In the genomic region with DNA sequence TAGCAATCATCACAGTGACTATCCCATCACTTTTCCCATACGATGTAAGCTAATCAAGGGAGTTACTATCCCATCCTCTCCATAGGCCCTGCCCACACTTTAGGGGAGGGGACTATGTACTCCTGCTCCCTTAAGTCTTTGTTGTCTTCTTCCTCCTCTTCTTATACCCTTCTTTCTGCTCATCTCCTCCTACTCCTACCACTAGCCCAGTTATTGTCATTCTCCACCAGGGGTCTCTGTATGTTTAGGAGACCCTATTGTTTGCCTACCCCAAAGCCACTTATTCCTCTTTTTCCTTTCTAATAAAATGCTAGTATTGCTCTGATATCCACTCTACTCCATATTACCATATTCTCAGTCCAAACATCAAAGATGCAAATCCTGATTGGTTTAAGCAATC, we compare ENCODE assay signal across 15 cellular contexts. TPM values are rescaled to one million over a fixed set of nuclear protein-coding genes. Genes with fewer than 3 reads are reported as not detected.
DNase-seq lines count a peak whose midpoint lies in the region; TF ChIP-seq lines count a peak whose summit lies in the region.
"Had no signal": no experiment of that assay in that cellular context is flagged by ENCODE, and none has a peak within 500 bp of the region (broad histone marks: within the 10 kb centered on the region; RNA-seq: fewer than 3 reads in every experiment).

No MANE protein-coding gene starts in this region.

- H3K27ac ChIP-seq in H9 (ENCODE audit: insufficient read length, low read depth, low read length) (no peak overlapping the region), right atrium auricular region (no peak overlapping the region)
- H3K27ac ChIP-seq: skin epidermis had no signal

- H4K20me1 ChIP-seq in H9 (ENCODE audit: control insufficient read depth, insufficient read depth, insufficient read length) = no peaks in the 10 kb centered on the region

- H4K91ac ChIP-seq in H9 (ENCODE audit: insufficient read length, low read depth, low read length) = no peak overlapping the region

- H2AK5ac ChIP-seq in H9 (ENCODE audit: insufficient read length, low read length) = no peak overlapping the region

- no peak overlapping the region for H2BK15ac ChIP-seq in H9 (ENCODE audit: low read depth, low read length)

- H3K9me3 ChIP-seq in H9 (ENCODE audit: control insufficient read depth, low read depth, low read length) (no peaks in the 10 kb centered on the region), right atrium auricular region (no peaks in the 10 kb centered on the region)

- no peak overlapping the region for H2BK5ac ChIP-seq in H9 (ENCODE audit: insufficient read length, low read length)

- H3T11ph ChIP-seq in H9 (ENCODE audit: low read length) = no peak overlapping the region

- no peak overlapping the region for H3K4me3 Mint-ChIP-seq in H9
- H3K4me3 Mint-ChIP-seq: IgD-negative memory B cell; natural killer cell treated with Interleukin-12 subunit alpha and Interleukin-12 subunit beta and Interleukin-15 and Interleukin-18, amount 100 ng/mL, for 72 hours had no signal

- H3K27me3 ChIP-seq in H9 (ENCODE audit: insufficient read depth, low read length) (no peaks in the 10 kb centered on the region), right atrium auricular region (no peaks in the 10 kb centered on the region)

- H3K4me1 ChIP-seq in H9 (ENCODE audit: insufficient read depth, low read length) (no peaks in the 10 kb centered on the region), right atrium auricular region (no peaks in the 10 kb centered on the region)

- no peaks in the 10 kb centered on the region; a peak in 1 of 7 replicates for H3K36me3 Mint-ChIP-seq in H9 (ENCODE audit: insufficient read depth in 1 of 3, low read depth in 3 of 3)
- H3K36me3 Mint-ChIP-seq: IgD-negative memory B cell; natural killer cell treated with Interleukin-12 subunit alpha and Interleukin-12 subunit beta and Interleukin-15 and Interleukin-18, amount 100 ng/mL, for 72 hours had no signal

- H3K9ac ChIP-seq in H9 (ENCODE audit: extremely low read depth, insufficient read length, low read length) = no peak overlapping the region

- H3K4ac ChIP-seq in H9 (ENCODE audit: low read depth, low read length) = no peak overlapping the region

- H3K4me1 Mint-ChIP-seq in H9 = peaks cover 5 to 16% of the 10 kb centered on the region in 2 experiments
- H3K4me1 Mint-ChIP-seq: IgD-negative memory B cell had no signal

- WGBS in H9 (ENCODE audit: extremely low coverage, insufficient read length, low lambda C conversion rate) = no CpG with 5 or more reads among the region's 1 CpG

- no peak overlapping the region for H3K14ac ChIP-seq in H9 (ENCODE audit: insufficient read depth, low read length)

- no peaks in the 10 kb centered on the region for H3K79me1 ChIP-seq in H9 (ENCODE audit: insufficient read depth, low read depth, low read length, poor library complexity, severe bottlenecking)

- no peak overlapping the region for H2BK20ac ChIP-seq in H9 (ENCODE audit: low read depth, low read length, poor library complexity, severe bottlenecking)

- no peaks in the 10 kb centered on the region for H3K79me2 ChIP-seq in H9 (ENCODE audit: insufficient read depth, low read length)

- no peaks in the 10 kb centered on the region for H3K36me3 ChIP-seq in right atrium auricular region

- no peak overlapping the region for H3K4me3 ChIP-seq in fibroblast of the aortic adventitia (ENCODE audit: low read depth, low read length)
- no peak overlapping the region for H3K4me3 ChIP-seq in right atrium auricular region
- H3K4me3 ChIP-seq: skin epidermis had no signal

- H2BK120ac ChIP-seq in H9 (ENCODE audit: low read depth, low read length, poor library complexity, severe bottlenecking) = no peak overlapping the region

- no peaks in the 10 kb centered on the region for H3K23me2 ChIP-seq in H9 (ENCODE audit: insufficient read length, low read depth, low read length, poor library complexity, severe bottlenecking)

- H3K18ac ChIP-seq in H9 (ENCODE audit: insufficient read length, low read depth, low read length) = no peak overlapping the region

- no peak overlapping the region for H2BK12ac ChIP-seq in H9 (ENCODE audit: insufficient read length, low read depth, low read length)

- H3K56ac ChIP-seq in H9 (ENCODE audit: insufficient read length, low read depth, low read length) = no peak overlapping the region

- in situ Hi-C loops in SK-MEL-5 (cut with HindIII; ENCODE audit: low pct_unique_long_range_greater_than_20kb, low sequenced_read_pairs) = no loop called here

- H3K27me3 Mint-ChIP-seq in H9 (ENCODE audit: low read depth) = no peaks in the 10 kb centered on the region
- H3K27me3 Mint-ChIP-seq: IgD-negative memory B cell; natural killer cell treated with Interleukin-12 subunit alpha and Interleukin-12 subunit beta and Interleukin-15 and Interleukin-18, amount 100 ng/mL, for 72 hours had no signal

- DNase-seq in AG09319 (ENCODE audit: extremely low read depth, low read depth) = no peak
- DNase-seq in H9 = no peak
- peak; percentile 17 for DNase-seq in SK-MEL-5 (ENCODE audit: low read depth, low spot score)
- no peak for DNase-seq in fibroblast of the aortic adventitia (ENCODE audit: low read depth)
- no peak for DNase-seq in LoVo (ENCODE audit: low spot score)
- no peak for DNase-seq in right atrium auricular region (ENCODE audit: low spot score)
- no peak for DNase-seq in superior temporal gyrus (ENCODE audit: extremely low spot score)
- no peak for DNase-seq in middle frontal gyrus (ENCODE audit: extremely low spot score, low spot score)
- DNase-seq: activated CD8-positive, alpha-beta memory T cell treated with anti-CD3 and anti-CD28 coated beads, Interleukin-2, amount 50 U/mL, for 4 hours; GDM1; left cardiac atrium; NCI-H2227 treated with DMSO at 0.1 percent for 48 hours had no signal

- H3K23ac ChIP-seq in H9 (ENCODE audit: insufficient read length, low read depth, low read length) = no peak overlapping the region

- H3K27ac Mint-ChIP-seq in H9 = no peak overlapping the region
- H3K27ac Mint-ChIP-seq: IgD-negative memory B cell; natural killer cell treated with Interleukin-12 subunit alpha and Interleukin-12 subunit beta and Interleukin-15 and Interleukin-18, amount 100 ng/mL, for 72 hours had no signal

- no peak overlapping the region for H2AFZ ChIP-seq in H9 (ENCODE audit: low read length)

- H4K5ac ChIP-seq in H9 (ENCODE audit: insufficient read length, low read depth, low read length) = peak overlapping the region; percentile 48

- TF ChIP-seq CTCF in AG09319 (IDR thresholded peaks at IDR 0.05; ENCODE audit: low read depth, low read length) = peak; percentile 16
- TF ChIP-seq CTCF in H9 (conservative IDR thresholded peaks at IDR 0.05) = peak; percentile 55
- TF ChIP-seq CTCF in fibroblast of the aortic adventitia (IDR thresholded peaks at IDR 0.05; ENCODE audit: insufficient read depth, low read length) = peak; percentile 21
- peak in 1 of 2 donors; percentile 21 for TF ChIP-seq CTCF in right atrium auricular region (IDR thresholded peaks at IDR 0.05)

- no peaks in the 10 kb centered on the region for H3K9me3 Mint-ChIP-seq in H9
- H3K9me3 Mint-ChIP-seq: IgD-negative memory B cell; natural killer cell treated with Interleukin-12 subunit alpha and Interleukin-12 subunit beta and Interleukin-15 and Interleukin-18, amount 100 ng/mL, for 72 hours had no signal

- no peak overlapping the region for H4K8ac ChIP-seq in H9 (replicated peaks; ENCODE audit: insufficient read length, low read depth, low read length)

- H3K4me2 ChIP-seq in H9 (ENCODE audit: insufficient read depth, insufficient read length, low read length) = no peak overlapping the region

RNA-seq across cellular contexts. Expression of a gene that starts 27.8 kb away (rescaled TPM):
- total RNA-seq in H9 (2021) (2.9 and 3.0 TPM in 2 replicates), fibroblast of the aortic adventitia (ENCODE audit: low replicate concordance) (2.1 and 14.8 TPM in 2 replicates), right atrium auricular region (under 1 TPM in 1 of 2 donors, not detected in 1; 0.33 TPM)
- 2.2 TPM in 1 of 2 replicates, not detected in the other for total RNA-seq in SK-MEL-5 (2014; rRNA removed; shearing (Covaris generic))
- polyA plus RNA-seq in SK-MEL-5 (2015; cell fraction: cytosol; rRNA removed) = not detected in 2 replicates
- polyA plus RNA-seq in SK-MEL-5 (2015; cell fraction: nucleus; rRNA removed) = 4.7 TPM in 1 of 2 replicates, not detected in the other
- polyA plus RNA-seq: IgD-negative memory B cell had no signal
